8 cellular contexts compared by ENCODE assay signal in the genomic region with DNA sequence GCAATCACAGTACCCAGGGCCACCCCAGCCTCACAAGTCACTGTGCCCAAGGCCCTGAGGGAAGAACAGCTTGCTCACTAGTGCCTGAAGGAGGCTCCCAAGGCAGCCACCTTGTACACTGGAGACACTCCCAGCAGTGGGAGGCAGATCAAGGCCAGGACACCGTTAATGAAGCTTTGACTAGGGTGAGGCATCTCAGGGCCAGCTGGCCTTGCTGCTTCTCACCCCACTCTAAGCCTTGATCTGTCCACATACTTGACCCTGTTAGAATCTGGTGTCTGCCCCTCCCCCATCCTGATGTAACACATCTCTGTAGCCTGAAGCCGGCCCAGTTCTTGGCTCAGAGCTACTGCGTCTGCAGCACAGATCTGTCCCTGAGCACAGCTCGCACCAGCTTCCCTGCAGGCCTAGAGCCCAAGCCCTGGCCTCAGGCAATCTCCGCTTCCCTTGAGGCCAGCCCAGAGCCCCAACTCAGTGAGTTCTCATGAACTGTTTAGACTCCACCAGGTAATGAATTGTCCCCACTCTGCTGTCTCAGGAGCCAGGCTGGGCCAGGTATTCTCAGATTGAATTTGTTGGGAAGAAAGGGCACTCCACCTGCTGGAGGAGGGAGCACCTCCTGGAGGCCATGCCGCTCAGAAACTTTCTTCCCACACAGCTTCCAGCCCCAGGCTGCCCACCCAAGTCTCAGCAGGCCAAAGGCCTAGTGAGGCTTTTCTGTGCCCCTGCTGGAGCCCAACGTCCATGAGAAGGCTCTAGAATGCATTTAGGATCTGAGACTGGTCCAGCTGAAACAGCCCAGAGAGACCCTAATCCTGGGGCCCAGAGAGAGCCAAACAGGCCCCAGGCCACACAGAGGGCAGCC. TPM values are rescaled to one million over a fixed set of nuclear protein-coding genes. Genes with fewer than 3 reads are reported as not detected.
DNase-seq lines count a peak whose midpoint lies in the region; ATAC-seq and TF ChIP-seq lines count a peak whose summit lies in the region.

No MANE protein-coding gene starts in this region.

- H3K23me2 ChIP-seq in H9 (ENCODE audit: insufficient read length, low read depth, low read length, poor library complexity, severe bottlenecking), result no peaks in the 10 kb centered on the region

- no peak overlapping the region for H2BK5ac ChIP-seq in H9 (ENCODE audit: insufficient read length, low read length)

- H3K4ac ChIP-seq in H9 (ENCODE audit: low read depth, low read length), result peak overlapping the region; percentile 15; the same call in 1 of the 2 replicates

- H3K36me3 Mint-ChIP-seq in H9 (ENCODE audit: insufficient read depth in 1 of 3, low read depth in 3 of 3), result no peaks in the 10 kb centered on the region; a peak in 1 of 7 replicates
- H3K36me3 Mint-ChIP-seq in naive thymus-derived CD8-positive, alpha-beta T cell, result no peaks in the 10 kb centered on the region

- H3K79me2 ChIP-seq in H9 (ENCODE audit: insufficient read depth, low read length), result no peaks in the 10 kb centered on the region

- H2BK15ac ChIP-seq in H9 (ENCODE audit: low read depth, low read length), result no peak overlapping the region

- no peak overlapping the region for H3K23ac ChIP-seq in H9 (ENCODE audit: insufficient read length, low read depth, low read length)

- no peak overlapping the region for H2AFZ ChIP-seq in H9 (ENCODE audit: low read length)

- DNase-seq in H9 (peak; percentile 83), SW480 (ENCODE audit: low spot score) (peak; percentile 84), Right ventricle myocardium superior (peak; percentile 85), sigmoid colon (peak; percentile 94), SIG-M5 (lab: John Stamatoyannopoulos, UW) (no peak), NCI-H1048 (lab: John Stamatoyannopoulos, UW) (no peak)
- DNase-seq in naive thymus-derived CD8-positive, alpha-beta T cell, result no peak

- H3K4me1 ChIP-seq in H9 (ENCODE audit: insufficient read depth, low read length), result peaks cover 11% of the 10 kb centered on the region; the same call in 1 of the 2 replicates
- H3K4me1 ChIP-seq in sigmoid colon, result peaks cover 0 to 18% (median 16%) of the 10 kb centered on the region in 4 donors

- no peak overlapping the region for H3K4me3 ChIP-seq in sigmoid colon

- H3K27me3 ChIP-seq in H9 (ENCODE audit: insufficient read depth, low read length) (no peaks in the 10 kb centered on the region), sigmoid colon (no peaks in the 10 kb centered on the region)

- H4K91ac ChIP-seq in H9 (ENCODE audit: insufficient read length, low read depth, low read length), result peak overlapping the region; percentile 65

- peak overlapping the region; percentile 93 to 99 (median 96) for H3K27ac Mint-ChIP-seq in H9
- H3K27ac Mint-ChIP-seq in naive thymus-derived CD8-positive, alpha-beta T cell, result peak overlapping the region in 4 of 10 donors; percentile 34 to 70 (median 42)

- WGBS in H9 (ENCODE audit: extremely low coverage, insufficient read length, low lambda C conversion rate), result no CpG with 5 or more reads among the region's 7 CpGs
- 39 to 71% methylated on average over 7 of the region's 7 CpGs for WGBS in sigmoid colon, 2 donors

- peak; percentile 90 for ATAC-seq in Right ventricle myocardium superior (ENCODE audit: poor library complexity)
- ATAC-seq in GM18858 (IDR thresholded peaks at IDR 0.05; ENCODE audit: unreplicated experiment), result no peak
- ATAC-seq in naive thymus-derived CD8-positive, alpha-beta T cell, result no peak

- H3K9ac ChIP-seq in H9 (ENCODE audit: extremely low read depth, insufficient read length, low read length), result peak overlapping the region; percentile 17

- no peaks in the 10 kb centered on the region; a peak in 1 of 5 replicates for H3K9me3 Mint-ChIP-seq in H9
- no peaks in the 10 kb centered on the region for H3K9me3 Mint-ChIP-seq in naive thymus-derived CD8-positive, alpha-beta T cell

- no peak for TF ChIP-seq POLR2A in sigmoid colon (IDR thresholded peaks at IDR 0.05)

- intact Hi-C loops in Right ventricle myocardium superior (cut with DNase I) (no loop called here), sigmoid colon (cut with DNase I) (no loop called here)

- peak overlapping the region; percentile 46 for H2AK5ac ChIP-seq in H9 (ENCODE audit: insufficient read length, low read length)

- H3K27me3 Mint-ChIP-seq in H9 (ENCODE audit: low read depth), result no peaks in the 10 kb centered on the region
- no peaks in the 10 kb centered on the region for H3K27me3 Mint-ChIP-seq in naive thymus-derived CD8-positive, alpha-beta T cell

- peak overlapping the region; percentile 0 for H3K4me2 ChIP-seq in H9 (ENCODE audit: insufficient read depth, insufficient read length, low read length)

- peak overlapping the region; percentile 26 for H3T11ph ChIP-seq in H9 (ENCODE audit: low read length)

- peak overlapping the region; percentile 49 for H3K27ac ChIP-seq in H9 (ENCODE audit: insufficient read length, low read depth, low read length)
- peak overlapping the region; percentile 46 to 58 (median 54) for H3K27ac ChIP-seq in sigmoid colon

- H4K8ac ChIP-seq in H9 (replicated peaks; ENCODE audit: insufficient read length, low read depth, low read length), result no peak overlapping the region

- H3K56ac ChIP-seq in H9 (ENCODE audit: insufficient read length, low read depth, low read length), result no peak overlapping the region

- no peaks in the 10 kb centered on the region for H3K36me3 ChIP-seq in sigmoid colon

- H2BK120ac ChIP-seq in H9 (ENCODE audit: low read depth, low read length, poor library complexity, severe bottlenecking), result no peak overlapping the region

- POLR2A ChIA-PET in naive thymus-derived CD8-positive, alpha-beta T cell (lab: Charles Lee), result interaction anchor here (0.8 to 2.5 kb wide), 4 partner anchors 12 to 101 kb away, joined by 3 to 11 read pairs (median 6); a partner anchor contains a TSS

- TF ChIP-seq CTCF in H9 (conservative IDR thresholded peaks at IDR 0.05) (peak; percentile 66), sigmoid colon (IDR thresholded peaks at IDR 0.05) (peak in 2 of 4 experiments; percentile 16 to 21)

- no peak overlapping the region for H2BK20ac ChIP-seq in H9 (ENCODE audit: low read depth, low read length, poor library complexity, severe bottlenecking)

- peaks cover 31 to 39% of the 10 kb centered on the region in 2 experiments for H3K4me1 Mint-ChIP-seq in H9
- peaks cover 6 to 10% (median 7%) of the 10 kb centered on the region in 4 donors for H3K4me1 Mint-ChIP-seq in naive thymus-derived CD8-positive, alpha-beta T cell

- peak overlapping the region; percentile 83 for H3K14ac ChIP-seq in H9 (ENCODE audit: insufficient read depth, low read length)

- H3K18ac ChIP-seq in H9 (ENCODE audit: insufficient read length, low read depth, low read length), result peak overlapping the region; percentile 89

- H4K20me1 ChIP-seq in H9 (ENCODE audit: control insufficient read depth, insufficient read depth, insufficient read length), result no peaks in the 10 kb centered on the region

- no peaks in the 10 kb centered on the region for H3K9me3 ChIP-seq in H9 (ENCODE audit: control insufficient read depth, low read depth, low read length)
- no peaks in the 10 kb centered on the region for H3K9me3 ChIP-seq in sigmoid colon

- peak overlapping the region; percentile 19 for H4K5ac ChIP-seq in H9 (ENCODE audit: insufficient read length, low read depth, low read length)

- no peak for TF ChIP-seq EP300 in sigmoid colon (IDR thresholded peaks at IDR 0.05)

- H2BK12ac ChIP-seq in H9 (ENCODE audit: insufficient read length, low read depth, low read length), result peak overlapping the region; percentile 100

- H3K79me1 ChIP-seq in H9 (ENCODE audit: insufficient read depth, low read depth, low read length, poor library complexity, severe bottlenecking), result no peaks in the 10 kb centered on the region

- peak overlapping the region in 1 of 2 experiments; percentile 41; a peak in 2 of 5 replicates for H3K4me3 Mint-ChIP-seq in H9
- no peak overlapping the region for H3K4me3 Mint-ChIP-seq in naive thymus-derived CD8-positive, alpha-beta T cell

RNA-seq across cellular contexts. Expression of a gene that starts 13.4 kb away (rescaled TPM):
- total RNA-seq in H9 (2021) (99.7 and 101 TPM in 2 replicates), Right ventricle myocardium superior (25.9 TPM), sigmoid colon (10 to 100 TPM; 38.5 to 53.8 (median 44.7) TPM)
- 10 to 100 TPM in 1 of 3 donors, 1 to 10 TPM in 2; 4.9 to 34.5 (median 6.0) TPM for polyA plus RNA-seq in sigmoid colon
- 100 to 1,000 TPM; 262 TPM for total RNA-seq in naive thymus-derived CD8-positive, alpha-beta T cell
- 10 to 100 TPM; 24.3 to 38.9 (median 24.9) TPM for polyA plus RNA-seq in naive thymus-derived CD8-positive, alpha-beta T cell

Comparison
In these comparisons a context has a peak if more than half of its experiments do, and no peak if none do; other contexts are left out.
1. DNase-seq: peak in H9 (single experiment), SW480 (single experiment), Right ventricle myocardium superior (single experiment) and sigmoid colon (single experiment); none in SIG-M5 (single experiment), naive thymus-derived CD8-positive, alpha-beta T cell (0 of 10) and NCI-H1048 (single experiment).